Comparison of ENCODE assay signal across 8 cellular contexts in genomic region chr1:207867136-207868081, GRCh38. TPM values are rescaled to one million over a fixed set of nuclear protein-coding genes. Genes with fewer than 3 reads are reported as not detected.
DNase-seq lines count a peak whose midpoint lies in the region; ATAC-seq, FAIRE-seq and TF ChIP-seq lines count a peak whose summit lies in the region.

No MANE protein-coding gene starts in this region.

- no peaks in the 10 kb centered on the region for H3K9me1 ChIP-seq in K562 (ENCODE audit: control insufficient read depth, insufficient read depth, low read length)

- peaks cover 26% of the 10 kb centered on the region for H3K36me3 ChIP-seq in K562 (ENCODE audit: control insufficient read depth, insufficient read depth, low read length)
- peaks cover 4 to 14% of the 10 kb centered on the region in 2 donors for H3K36me3 ChIP-seq in kidney (ENCODE audit: control insufficient read depth in 1 of 2, insufficient read depth in 2 of 2, low read length in 2 of 2)

- H3K27ac ChIP-seq in K562 (ENCODE audit: extremely low read depth, low read depth, low read length) (no peak overlapping the region), kidney (ENCODE audit: low read depth in 2 of 2, low read length in 2 of 2) (peak overlapping the region; percentile 93 to 97)

- 80% methylated on average over 17 of the region's 18 CpGs for WGBS in K562 (ENCODE audit: insufficient coverage, low coverage, missing lambda C conversion rate)

- TF ChIP-seq POLR2A in K562 (conservative IDR thresholded peaks at IDR 0.05) = no peak

- H3K9ac ChIP-seq in K562 (ENCODE audit: insufficient read depth in 1 of 2, low read depth in 2 of 2, low read length in 2 of 2) (peak overlapping the region; percentile 62 to 92; a peak in 3 of 4 replicates), kidney (ENCODE audit: low read length in 2 of 2) (peak overlapping the region; percentile 14 to 93)

- peak overlapping the region; percentile 59; the same call in 1 of the 2 replicates for H3K4me3 ChIP-seq in K562
- peak overlapping the region; percentile 76 to 81 for H3K4me3 ChIP-seq in kidney (ENCODE audit: low read length in 2 of 2)

- ATAC-seq in K562 (no peak), HG03039 (IDR thresholded peaks at IDR 0.05; ENCODE audit: unreplicated experiment) (no peak), GM21515 (IDR thresholded peaks at IDR 0.05; ENCODE audit: unreplicated experiment) (no peak)
- no peak for ATAC-seq in stimulated activated naive B cell treated with anti-CD40 and anti-IgM and Interleukin-4, amounts not matched to agents 10 μg/mL and 1 μg/mL and 100 μg/mL, for 72 hours (replicated peaks)

- DNase-seq in activated naive CD4-positive, alpha-beta T cell treated with Interleukin-2 at 50 U/mL for 16 hours = peak; percentile 33
- no peak for DNase-seq in activated naive CD4-positive, alpha-beta T cell (lab: John Stamatoyannopoulos, UW)
- DNase-seq in K562 (ENCODE audit: extremely low read depth in 1 of 4, low spot score in 3 of 4) (no peak), kidney (peak; percentile 83), NCI-H2171 treated with DMSO at 0.1 percent for 48 hours (lab: John Stamatoyannopoulos, UW) (no peak)
- DNase-seq in stimulated activated naive B cell treated with anti-CD40 and anti-IgM and Interleukin-4, amounts not matched to agents 10 μg/mL and 1 μg/mL and 100 μg/mL, for 72 hours = no peak

- H3K36me3 Mint-ChIP-seq in stimulated activated naive B cell treated with anti-CD40 and anti-IgM and Interleukin-4, amounts not matched to agents 10 μg/mL and 1 μg/mL and 100 μg/mL, for 72 hours = peaks cover 24 to 35% of the 10 kb centered on the region in 2 donors

- intact Hi-C loops in K562 (cut with micrococcal nuclease) = no loop called here
- intact Hi-C loops in kidney (cut with DNase I) = loop anchor here (5.0 kb wide), 1 partner anchor 40 kb away; no protein-coding TSS in a partner anchor

- no peak for TF ChIP-seq RAD21 in K562 (CRISPR knock-in tag; conservative IDR thresholded peaks at IDR 0.05 in 1 of 2, IDR thresholded peaks at IDR 0.05 in 1 of 2)

- no peaks in the 10 kb centered on the region for H4K20me1 ChIP-seq in K562 (replicated peaks; ENCODE audit: control insufficient read depth, insufficient read depth, low read length)

- peaks cover 12% of the 10 kb centered on the region; the same call in 2 of the 3 replicates for H3K79me2 ChIP-seq in K562 (ENCODE audit: control insufficient read depth, insufficient read depth, low read length)

- no peak for TF ChIP-seq EP300 in K562 (IDR thresholded peaks at IDR 0.05; ENCODE audit: low read length)

- peak overlapping the region; percentile 93 for H3K27ac Mint-ChIP-seq in stimulated activated naive B cell treated with anti-CD40 and anti-IgM and Interleukin-4, amounts not matched to agents 10 μg/mL and 1 μg/mL and 100 μg/mL, for 72 hours

- TF ChIP-seq CTCF in K562 (IDR thresholded peaks at IDR 0.05 in 2 of 3, conservative IDR thresholded peaks at IDR 0.05 in 1 of 3; ENCODE audit: insufficient read depth in 2 of 3, low read depth in 1 of 3, low read length in 3 of 3) (no peak), kidney (IDR thresholded peaks at IDR 0.05; ENCODE audit: borderline replicate concordance, extremely low read depth, insufficient read depth) (no peak)

- CTCF ChIA-PET in K562 (lab: Yijun Ruan, JAX; ENCODE audit: low intra/inter-chr PET ratio) = interaction anchor here (1.6 kb wide), 1 partner anchor 39 kb away, joined by 5 read pairs; no protein-coding TSS in a partner anchor

- POLR2A ChIA-PET in K562 (lab: Yijun Ruan, JAX) = interaction anchor here (0.7 to 2.3 kb wide), 11 partner anchors 11 to 103 kb away, joined by 3 to 10 read pairs (median 3); no protein-coding TSS in a partner anchor

- BruUV-seq in K562 (replicated peaks; lab: Mats Ljungman, UMichigan) = no TSS peak

- H3K4me1 ChIP-seq in K562 (replicated peaks in 1 of 2; ENCODE audit: control insufficient read depth in 2 of 2, insufficient read depth in 2 of 2, low read length in 2 of 2) = peaks cover 32 to 37% of the 10 kb centered on the region in 2 experiments
- H3K4me1 ChIP-seq in kidney (ENCODE audit: control insufficient read depth in 1 of 2, insufficient read depth in 1 of 2, low read depth in 1 of 2, low read length in 2 of 2) = peaks cover 32 to 35% of the 10 kb centered on the region in 2 donors

- H3K4me3 Mint-ChIP-seq in stimulated activated naive B cell treated with anti-CD40 and anti-IgM and Interleukin-4, amounts not matched to agents 10 μg/mL and 1 μg/mL and 100 μg/mL, for 72 hours = peak overlapping the region; percentile 93 to 94

- no peaks in the 10 kb centered on the region for H3K9me3 Mint-ChIP-seq in stimulated activated naive B cell treated with anti-CD40 and anti-IgM and Interleukin-4, amounts not matched to agents 10 μg/mL and 1 μg/mL and 100 μg/mL, for 72 hours

- no peaks in the 10 kb centered on the region for H3K27me3 Mint-ChIP-seq in stimulated activated naive B cell treated with anti-CD40 and anti-IgM and Interleukin-4, amounts not matched to agents 10 μg/mL and 1 μg/mL and 100 μg/mL, for 72 hours

- no peak overlapping the region for H2AFZ ChIP-seq in K562 (ENCODE audit: low read depth, low read length)

- FAIRE-seq in K562 (lab: Jason Lieb, UNC) (no peak), kidney (lab: Jason Lieb, UNC) (no peak)

- H3K27me3 ChIP-seq in K562 (ENCODE audit: control insufficient read depth in 2 of 2, insufficient read depth in 2 of 2, low read length in 2 of 2) = no peaks in the 10 kb centered on the region; a peak in 1 of 5 replicates

- no peaks in the 10 kb centered on the region for H3K9me3 ChIP-seq in K562 (replicated peaks; ENCODE audit: control insufficient read depth, insufficient read depth, low read depth, low read length)
- no peaks in the 10 kb centered on the region for H3K9me3 ChIP-seq in kidney (ENCODE audit: control insufficient read depth in 1 of 2, low read length in 2 of 2)

- H3K4me2 ChIP-seq in K562 (ENCODE audit: insufficient read depth, low read length) = peak overlapping the region; percentile 78

- peaks cover 61 to 82% of the 10 kb centered on the region in 2 donors for H3K4me1 Mint-ChIP-seq in stimulated activated naive B cell treated with anti-CD40 and anti-IgM and Interleukin-4, amounts not matched to agents 10 μg/mL and 1 μg/mL and 100 μg/mL, for 72 hours

- in situ Hi-C loops in K562 (cut with MboI) = no loop called here

TF ChIP-seq in K562, 482 proteins besides CTCF, POLR2A, EP300 and RAD21 (continues in another document):
- TF ChIP-seq NR2C2 (CRISPR knock-in tag; IDR thresholded peaks at IDR 0.05) (0 out of 2 replicates have a peak, but pooled peaks have one; percentile 17), NR2C2 (tag; IDR thresholded peaks at IDR 0.05) (no peak), CBFA2T3 (IDR thresholded peaks at IDR 0.05) (no peak), ZBTB11 (CRISPR knock-in tag; IDR thresholded peaks at IDR 0.05) (0 out of 6 replicates have a peak, but pooled peaks of 1 of the 3 experiments have one; percentile 10)

RNA-seq across cellular contexts. Expression of gene CD34, which starts 43.5 kb away (rescaled TPM):
- not detected in 2 replicates for total RNA-seq in K562 (2011; cell fraction: chromatin; rRNA removed; ENCODE audit: low replicate concordance)
- total RNA-seq in K562 (2011; cell fraction: nucleolus; rRNA removed) = not detected in 2 replicates
- total RNA-seq in K562 (2011; cell fraction: nucleoplasm; rRNA removed) = not detected in 2 replicates
- total RNA-seq in K562 (2014; rRNA removed) (not detected in 2 replicates), K562 (2014; rRNA removed; fragmentation: Illumina TruSeq; extraction: Trizol) (not detected in 2 replicates), K562 (2015; rRNA removed; fragmentation: Illumina TruSeq; extraction: Trizol) (not detected in 2 replicates), K562 (2021) (0.13 TPM in 1 of 2 replicates, not detected in the other), kidney (50.9 TPM)
- polyA plus RNA-seq in K562 (2011; rRNA removed) (0.03 TPM in 1 of 2 replicates, not detected in the other), K562 (2014; fragmentation: Illumina TruSeq; extraction: Trizol) (not detected in 2 replicates), K562 (2014; fragmentation: Nextera tagmentation; extraction: Ambion mirVana) (not detected), K562 (2014; rRNA removed) (not detected in 2 replicates), kidney (ENCODE audit: insufficient read depth, low read depth, low replicate concordance) (69.4 TPM)
- polyA plus RNA-seq in K562 (2011; cell fraction: cytosol; rRNA removed) = not detected in 2 replicates
- polyA plus RNA-seq in K562 (2011; cell fraction: nucleus; rRNA removed) = not detected in 2 replicates
- polyA plus RNA-seq in K562 (2012) = not detected in 2 replicates
- polyA minus RNA-seq in K562 (2011; rRNA and poly(A)+ RNA removed) = 0.06 TPM in 1 of 2 replicates, not detected in the other
- polyA minus RNA-seq in K562 (2011; cell fraction: cytosol; rRNA and poly(A)+ RNA removed) = not detected in 2 replicates
- not detected in 2 replicates for polyA minus RNA-seq in K562 (2011; cell fraction: nucleus; rRNA and poly(A)+ RNA removed)

Comparison
In these comparisons a context has a peak if more than half of its experiments do, and no peak if none do; other contexts are left out.
1. DNase-seq: peak in activated naive CD4-positive, alpha-beta T cell treated with Interleukin-2 at 50 U/mL for 16 hours (single experiment) and kidney (single experiment); none in activated naive CD4-positive, alpha-beta T cell (0 of 4), K562 (0 of 4), stimulated activated naive B cell treated with anti-CD40 and anti-IgM and Interleukin-4, amounts not matched to agents 10 μg/mL and 1 μg/mL and 100 μg/mL, for 72 hours (single experiment) and NCI-H2171 treated with DMSO at 0.1 percent for 48 hours (single experiment).
2. RNA of gene CD34, which starts 43.5 kb away (total RNA-seq): 50.9 TPM in kidney (single experiment); 0.13 TPM in K562; every median in the first group is over 10 times any median in the second.